In genomic region chr7:131223151-131223550, GRCh38 we compare ENCODE assay signal across 17 cellular contexts.
DNase-seq lines count a peak whose midpoint lies in the region; TF ChIP-seq lines count a peak whose summit lies in the region.
"Had no signal": no experiment of that assay in that cellular context is flagged by ENCODE, and none has a peak within 500 bp of the region (broad histone marks: within the 10 kb centered on the region; RNA-seq: fewer than 3 reads in every experiment).

No MANE protein-coding gene starts in this region.

- H3K36me3 ChIP-seq in left ventricle myocardium inferior: no peaks in the 10 kb centered on the region

- H3K27me3 Mint-ChIP-seq in neural crest cell (ENCODE audit: low read depth): no peaks in the 10 kb centered on the region

- H3K4me3 Mint-ChIP-seq in neural crest cell: no peak overlapping the region
- H3K4me3 Mint-ChIP-seq: CD8-positive, alpha-beta T cell had no signal

- H3K27ac ChIP-seq in left ventricle myocardium inferior (replicated peaks): no peak overlapping the region

- DNase-seq in activated CD8-positive, alpha-beta memory T cell treated with anti-CD3 and anti-CD28 coated beads for 24 hours: peak; percentile 47
- DNase-seq in activated CD8-positive, alpha-beta memory T cell treated with anti-CD3 and anti-CD28 coated beads, Interleukin-2, amount 50 U/mL, for 48 hours: no peak
- DNase-seq in LNCaP clone FGC (ENCODE audit: low read depth): peak; percentile 26
- no peak for DNase-seq in neural crest cell (ENCODE audit: low read depth, low spot score)
- DNase-seq in activated T-cell treated with anti-CD3 and anti-CD28 coated beads, Interleukin-2, amount 50 U/mL, for 1 hour: no peak
- DNase-seq in left ventricle myocardium inferior: no peak
- DNase-seq in germinal center (ENCODE audit: low spot score): no peak
- DNase-seq: 8988T; ACHN; CD8-positive, alpha-beta T cell; COR-L47; DMS153; DMS79 treated with DMSO at 0.1 percent for 48 hours; GF-D8; H7; IMR-90 had no signal

- peaks cover 3% of the 10 kb centered on the region for H3K9me3 Mint-ChIP-seq in neural crest cell
- H3K9me3 Mint-ChIP-seq: CD8-positive, alpha-beta T cell had no signal

- H3K27me3 ChIP-seq in left ventricle myocardium inferior (ENCODE audit: low read depth): no peaks in the 10 kb centered on the region

- peaks cover 38% of the 10 kb centered on the region for H3K4me1 ChIP-seq in left ventricle myocardium inferior

- H3K9me3 ChIP-seq in left ventricle myocardium inferior (replicated peaks): no peaks in the 10 kb centered on the region

- H3K27ac Mint-ChIP-seq in neural crest cell (ENCODE audit: unreplicated experiment): peak overlapping the region; percentile 39
- H3K27ac Mint-ChIP-seq: CD8-positive, alpha-beta T cell had no signal

- no peak for TF ChIP-seq CTCF in LNCaP clone FGC (IDR thresholded peaks at IDR 0.05; ENCODE audit: control insufficient read depth, extremely low read depth, insufficient read depth)
- TF ChIP-seq CTCF in neural crest cell (conservative IDR thresholded peaks at IDR 0.05): no peak
- no peak for TF ChIP-seq CTCF in left ventricle myocardium inferior (IDR thresholded peaks at IDR 0.05; ENCODE audit: borderline replicate concordance)

- no peak overlapping the region for H3K4me3 ChIP-seq in LNCaP clone FGC (ENCODE audit: low read depth, low read length)
- no peak overlapping the region for H3K4me3 ChIP-seq in left ventricle myocardium inferior

- H3K4me1 Mint-ChIP-seq in neural crest cell: peaks cover 24% of the 10 kb centered on the region

- no peaks in the 10 kb centered on the region for H3K36me3 Mint-ChIP-seq in neural crest cell (ENCODE audit: low read depth)
- H3K36me3 Mint-ChIP-seq: CD14-positive monocyte; CD8-positive, alpha-beta T cell had no signal

- intact Hi-C loops in left ventricle myocardium inferior (cut with micrococcal nuclease): no loop called here

Comparison
In these comparisons a context has a peak if more than half of its experiments do, and no peak if none do; other contexts are left out.
1. DNase-seq: peak in activated CD8-positive, alpha-beta memory T cell treated with anti-CD3 and anti-CD28 coated beads for 24 hours (single experiment) and LNCaP clone FGC (single experiment); none in activated CD8-positive, alpha-beta memory T cell treated with anti-CD3 and anti-CD28 coated beads, Interleukin-2, amount 50 U/mL, for 48 hours (single experiment), neural crest cell (single experiment), activated T-cell treated with anti-CD3 and anti-CD28 coated beads, Interleukin-2, amount 50 U/mL, for 1 hour (single experiment), left ventricle myocardium inferior (single experiment) and germinal center (single experiment).